ENCODE assay signal across 9 cellular contexts in genomic region chr19:50300814-50301606, GRCh38. TPM values are rescaled to one million over a fixed set of nuclear protein-coding genes. Genes with fewer than 3 reads are reported as not detected.
DNase-seq lines count a peak whose midpoint lies in the region; ATAC-seq and TF ChIP-seq lines count a peak whose summit lies in the region.
"Had no signal": no experiment of that assay in that cellular context is flagged by ENCODE, and none has a peak within 500 bp of the region (broad histone marks: within the 10 kb centered on the region; RNA-seq: fewer than 3 reads in every experiment).

No MANE protein-coding gene starts in this region.

- H3K4me3 ChIP-seq in ACC112 (ENCODE audit: low read depth, low read length) (no peak overlapping the region), SK-N-SH (ENCODE audit: low read depth in 2 of 2, low read length in 1 of 2) (no peak overlapping the region)
- H3K4me3 ChIP-seq: pancreas had no signal

- WGBS in SK-N-SH (ENCODE audit: low lambda C conversion rate): 5% methylated on average over 10 of the region's 10 CpGs

- no peaks in the 10 kb centered on the region for H3K9me3 ChIP-seq in SK-N-SH
- H3K9me3 ChIP-seq: pancreas had no signal

- H3K9ac ChIP-seq in SK-N-SH: no peak overlapping the region

- TF ChIP-seq CTCF in SK-N-SH (IDR thresholded peaks at IDR 0.05): no peak
- TF ChIP-seq CTCF in foreskin keratinocyte (conservative IDR thresholded peaks at IDR 0.05): no peak

- ATAC-seq in foreskin keratinocyte: peak; percentile 92
- ATAC-seq in HG02610 (IDR thresholded peaks at IDR 0.05; ENCODE audit: unreplicated experiment): no peak
- ATAC-seq in GM21381 (IDR thresholded peaks at IDR 0.05; ENCODE audit: unreplicated experiment): no peak

- H3K27ac ChIP-seq in ACC112 (ENCODE audit: low read depth, low read length) (peak overlapping the region; percentile 56; the same call in 1 of the 2 replicates), SK-N-SH (ENCODE audit: low read depth in 2 of 2, low read length in 1 of 2) (no peak overlapping the region; a peak in 2 of 4 replicates), foreskin keratinocyte (no peak overlapping the region)
- H3K27ac ChIP-seq: pancreas had no signal

- H3K79me2 ChIP-seq in ACC112 (ENCODE audit: control insufficient read depth, insufficient read depth, low read length, unreplicated experiment): no peaks in the 10 kb centered on the region
- no peaks in the 10 kb centered on the region for H3K79me2 ChIP-seq in SK-N-SH (ENCODE audit: insufficient read depth)

- no peaks in the 10 kb centered on the region for H3F3A ChIP-seq in SK-N-SH (replicated peaks; ENCODE audit: insufficient read depth)

- DNase-seq in GM03348 (ENCODE audit: low spot score) (peak; percentile 61), SK-N-SH (no peak), foreskin keratinocyte (peak; percentile 40 to 58), LoVo (ENCODE audit: low spot score) (no peak), NCI-H526 (lab: John Stamatoyannopoulos, UW) (no peak)

- TF ChIP-seq RAD21 in SK-N-SH (IDR thresholded peaks at IDR 0.05; ENCODE audit: low read length): no peak

- no peak overlapping the region for H2AFZ ChIP-seq in ACC112 (ENCODE audit: low read length, unreplicated experiment)
- H2AFZ ChIP-seq in SK-N-SH (ENCODE audit: low read depth): peak overlapping the region; percentile 54; the same call in 1 of the 2 replicates

- H3K27me3 ChIP-seq in ACC112 (ENCODE audit: insufficient read depth, low read length) (no peaks in the 10 kb centered on the region), SK-N-SH (ENCODE audit: insufficient read depth) (peaks cover 39% of the 10 kb centered on the region), foreskin keratinocyte (no peaks in the 10 kb centered on the region)
- H3K27me3 ChIP-seq: pancreas had no signal

- no peaks in the 10 kb centered on the region for H3K9me2 ChIP-seq in SK-N-SH

- H3K36me3 ChIP-seq in ACC112 (ENCODE audit: insufficient read depth, low read length) (no peaks in the 10 kb centered on the region), SK-N-SH (replicated peaks in 1 of 2; ENCODE audit: control insufficient read depth in 1 of 2, insufficient read depth in 2 of 2, low read length in 1 of 2) (no peaks in the 10 kb centered on the region)

- TF ChIP-seq EP300 in SK-N-SH (IDR thresholded peaks at IDR 0.05; ENCODE audit: borderline replicate concordance in 1 of 2, low read depth in 1 of 2, low read length in 1 of 2): no peak

- H4K20me1 ChIP-seq in SK-N-SH (ENCODE audit: insufficient read depth): no peaks in the 10 kb centered on the region

- peak overlapping the region; percentile 56; the same call in 1 of the 2 replicates for H3K4me2 ChIP-seq in SK-N-SH

- POLR2A ChIA-PET in SK-N-SH (lab: Yijun Ruan, JAX): no interaction called here

- H3K4me1 ChIP-seq in ACC112 (ENCODE audit: control insufficient read depth, insufficient read depth, low read length, unreplicated experiment) (no peaks in the 10 kb centered on the region), SK-N-SH (ENCODE audit: control insufficient read depth in 1 of 2, insufficient read depth in 2 of 2, low read depth in 1 of 2, low read length in 1 of 2) (no peaks in the 10 kb centered on the region), foreskin keratinocyte (no peaks in the 10 kb centered on the region)
- H3K4me1 ChIP-seq: pancreas had no signal

- CTCF ChIA-PET in SK-N-SH (lab: Yijun Ruan, JAX): interaction anchor here (0.7 to 1.6 kb wide), 3 partner anchors 11 to 44 kb away, joined by 3 to 4 read pairs (median 3); no protein-coding TSS in a partner anchor

TF ChIP-seq in SK-N-SH, 30 proteins besides CTCF, POLR2A, EP300 and RAD21:
- no peak for TF ChIP-seq MAX (IDR thresholded peaks at IDR 0.05; ENCODE audit: low read depth)
- peak; percentile 9 for TF ChIP-seq TCF12 (IDR thresholded peaks at IDR 0.05)
- no peak for TF ChIP-seq GATA2 (CRISPR knock-in tag; IDR thresholded peaks at IDR 0.05)
- no peak for TF ChIP-seq ZBTB33 (IDR thresholded peaks at IDR 0.05; ENCODE audit: borderline replicate concordance, low read depth)
- peak; percentile 82 for TF ChIP-seq FOSL2 (IDR thresholded peaks at IDR 0.05; ENCODE audit: borderline replicate concordance, low read depth)
- peak; percentile 56 for TF ChIP-seq JUND (IDR thresholded peaks at IDR 0.05)
- TF ChIP-seq GABPA (IDR thresholded peaks at IDR 0.05; ENCODE audit: low read depth): no peak

RNA-seq across cellular contexts. Expression of gene KCNC3, which starts 28.2 kb away (rescaled TPM):
- polyA plus RNA-seq in SK-N-SH (2012; rRNA removed) (0.26 and 0.30 TPM in 2 replicates), foreskin keratinocyte (not detected in 2 replicates)
- 0.14 and 0.37 TPM in 2 replicates for polyA plus RNA-seq in SK-N-SH (2012; cell fraction: cytosol; rRNA removed)
- 2.4 and 2.7 TPM in 2 replicates for polyA plus RNA-seq in SK-N-SH (2012; cell fraction: nucleus; rRNA removed)
- not detected in 2 replicates for total RNA-seq in foreskin keratinocyte

Comparison
In these comparisons a context has a peak if more than half of its experiments do, and no peak if none do; other contexts are left out.
1. DNase-seq: peak in GM03348 (single experiment) and foreskin keratinocyte (2 of 2); none in SK-N-SH (single experiment), LoVo (single experiment) and NCI-H526 (0 of 2).